ENCODE assay signal across 21 cellular contexts in the genomic region with DNA sequence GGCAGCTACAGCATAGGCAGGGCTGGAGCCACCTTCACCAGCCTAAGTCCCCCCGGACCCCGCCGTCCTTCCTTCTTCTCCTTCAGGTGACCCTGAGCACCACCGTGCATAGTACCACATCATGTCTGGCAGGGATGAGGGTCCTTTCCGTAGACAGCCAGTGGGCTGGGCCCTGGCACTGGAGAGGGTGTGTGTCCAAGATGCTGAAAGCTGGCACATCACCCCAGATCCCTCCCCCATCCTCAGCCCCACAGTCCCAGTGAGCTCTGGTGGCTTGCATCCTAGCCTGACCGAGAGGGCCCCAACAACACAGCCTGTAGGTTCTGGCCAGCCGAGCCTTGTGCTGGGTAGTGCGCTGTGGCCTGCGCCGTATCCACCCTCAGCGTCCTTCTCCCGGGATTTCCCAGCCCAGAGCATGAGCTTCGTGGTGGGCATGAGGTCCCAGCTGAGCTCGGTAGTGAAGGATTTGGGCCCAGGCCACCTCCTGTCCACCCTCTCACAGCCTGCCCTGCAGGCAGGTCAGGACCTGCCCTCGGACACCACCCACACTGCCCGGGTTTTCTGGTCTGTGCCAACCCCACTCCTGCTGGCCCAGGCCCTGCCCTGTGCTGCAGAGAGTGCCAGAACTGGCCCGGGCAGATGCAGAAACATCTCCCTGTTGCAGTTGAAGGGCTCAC.
DNase-seq lines count a peak whose midpoint lies in the region; ATAC-seq and TF ChIP-seq lines count a peak whose summit lies in the region.
"Had no signal": no experiment of that assay in that cellular context is flagged by ENCODE, and none has a peak within 500 bp of the region (broad histone marks: within the 10 kb centered on the region; RNA-seq: fewer than 3 reads in every experiment).

No MANE protein-coding gene starts in this region.

- ATAC-seq in natural killer cell treated with Interleukin-12 subunit alpha and Interleukin-12 subunit beta and Interleukin-15 and Interleukin-18, amount 100 ng/mL, for 72 hours, result no peak
- ATAC-seq in natural killer cell (no peak), aorta (ENCODE audit: low FRiP score) (no peak), HG02571 (IDR thresholded peaks at IDR 0.05; ENCODE audit: unreplicated experiment) (no peak)
- ATAC-seq: A549; activated CD8-positive, alpha-beta memory T cell treated with anti-CD3 and anti-CD28 coated beads, Interleukin-2, amount 10 ng/mL, durations not matched to agents 7 days and 5 days had no signal

- H3K9me3 ChIP-seq in trophoblast cell (ENCODE audit: insufficient read depth, low read depth, low read length), result no peaks in the 10 kb centered on the region
- H3K9me3 ChIP-seq in aorta (ENCODE audit: control insufficient read depth, low read length), result no peaks in the 10 kb centered on the region
- H3K9me3 ChIP-seq: A549, Peyer's patch, prostate gland, vagina had no signal

- H3K9ac ChIP-seq in trophoblast cell (ENCODE audit: low read length), result no peak overlapping the region

- peak overlapping the region; percentile 84 for H3K27ac ChIP-seq in layer of hippocampus (ENCODE audit: low read depth, low read length)
- no peak overlapping the region for H3K27ac ChIP-seq in trophoblast cell (ENCODE audit: low read depth, low read length)
- no peak overlapping the region for H3K27ac ChIP-seq in aorta (ENCODE audit: low read depth in 1 of 2, low read length in 2 of 2)
- H3K27ac ChIP-seq: A549, Peyer's patch, prostate gland, vagina had no signal

- no peak overlapping the region for H3K4ac ChIP-seq in trophoblast cell (ENCODE audit: low read depth, low read length)

- no peak for TF ChIP-seq CTCF in natural killer cell (IDR thresholded peaks at IDR 0.05)

- no peak overlapping the region for H2BK120ac ChIP-seq in trophoblast cell (ENCODE audit: insufficient read depth, low read length, poor library complexity)

- H2BK12ac ChIP-seq in trophoblast cell (ENCODE audit: low read length), result no peak overlapping the region

- H3K4me3 ChIP-seq in trophoblast cell (ENCODE audit: low read depth, low read length), result peak overlapping the region; percentile 18
- H3K4me3 ChIP-seq in aorta (ENCODE audit: low read length in 2 of 2), result no peak overlapping the region
- H3K4me3 ChIP-seq: A549, Peyer's patch, prostate gland, vagina had no signal

- H3K36me3 ChIP-seq in trophoblast cell (ENCODE audit: control insufficient read depth in 1 of 2, insufficient read depth in 2 of 2, low read length in 2 of 2) (no peaks in the 10 kb centered on the region), aorta (ENCODE audit: control insufficient read depth in 1 of 2, insufficient read depth in 2 of 2, low read length in 1 of 2) (no peaks in the 10 kb centered on the region)
- H3K36me3 ChIP-seq: Peyer's patch, prostate gland, vagina had no signal

- H3K4me2 ChIP-seq in trophoblast cell (ENCODE audit: low read length), result no peak overlapping the region
- H3K4me2 ChIP-seq: A549 had no signal

- H3K79me2 ChIP-seq in trophoblast cell (ENCODE audit: control insufficient read depth, insufficient read depth, low read length, poor library complexity), result no peaks in the 10 kb centered on the region

- H3K27me3 ChIP-seq in layer of hippocampus (ENCODE audit: control insufficient read depth, insufficient read depth, low read length), result no peaks in the 10 kb centered on the region
- H3K27me3 ChIP-seq in trophoblast cell (ENCODE audit: insufficient read depth, low read length), result no peaks in the 10 kb centered on the region
- H3K27me3 ChIP-seq in aorta (ENCODE audit: control insufficient read depth in 1 of 2, insufficient read depth in 2 of 2, low read length in 1 of 2), result no peaks in the 10 kb centered on the region
- H3K27me3 ChIP-seq: Peyer's patch, vagina had no signal

- intact Hi-C loops in natural killer cell (cut with micrococcal nuclease), result no loop called here
- intact Hi-C loops in aorta (cut with DNase I), result no loop called here

- no peak overlapping the region for H3K27ac Mint-ChIP-seq in natural killer cell treated with Interleukin-12 subunit alpha and Interleukin-12 subunit beta and Interleukin-15 and Interleukin-18, amount 100 ng/mL, for 72 hours
- H3K27ac Mint-ChIP-seq in natural killer cell, result no peak overlapping the region
- H3K27ac Mint-ChIP-seq: activated CD4-positive, alpha-beta T cell treated with anti-CD3 and anti-CD28 coated beads, Interleukin-2, amount 10 ng/mL, durations not matched to agents 7 days and 5 days; activated CD8-positive, alpha-beta memory T cell treated with anti-CD3 and anti-CD28 coated beads, Interleukin-2, amount 10 ng/mL, durations not matched to agents 7 days and 5 days; activated naive CD4-positive, alpha-beta T cell treated with anti-CD3 and anti-CD28 coated beads, Interleukin-2, amount 10 ng/mL, durations not matched to agents 7 days and 5 days; activated T-helper 1 cell treated with anti-CD3 and anti-CD28 coated beads, Interleukin-12 subunit alpha, Interleukin-12 subunit beta, Interleukin-2, Interleukin-4 antibody, amounts not matched to agents 30 ng/mL and 10 ng/mL and 1 ng/mL, durations not matched to agents 14 hours and 24 hours and 36 hours; nephron had no signal

- no peak overlapping the region for H3K14ac ChIP-seq in trophoblast cell (ENCODE audit: low read length)

- no peak overlapping the region for H2BK5ac ChIP-seq in trophoblast cell (ENCODE audit: low read depth, low read length, poor library complexity)

- no peak overlapping the region for H4K91ac ChIP-seq in trophoblast cell (ENCODE audit: low read depth, low read length)

- no peak overlapping the region for H4K12ac ChIP-seq in trophoblast cell (ENCODE audit: low read depth, low read length)

- H3K36me3 Mint-ChIP-seq in natural killer cell treated with Interleukin-12 subunit alpha and Interleukin-12 subunit beta and Interleukin-15 and Interleukin-18, amount 100 ng/mL, for 72 hours, result no peaks in the 10 kb centered on the region
- H3K36me3 Mint-ChIP-seq in natural killer cell, result no peaks in the 10 kb centered on the region
- H3K36me3 Mint-ChIP-seq: activated CD8-positive, alpha-beta memory T cell treated with anti-CD3 and anti-CD28 coated beads, Interleukin-2, amount 10 ng/mL, durations not matched to agents 7 days and 5 days; activated naive CD4-positive, alpha-beta T cell treated with anti-CD3 and anti-CD28 coated beads, Interleukin-2, amount 10 ng/mL, durations not matched to agents 7 days and 5 days had no signal

- H3K4me1 Mint-ChIP-seq in natural killer cell treated with Interleukin-12 subunit alpha and Interleukin-12 subunit beta and Interleukin-15 and Interleukin-18, amount 100 ng/mL, for 72 hours (ENCODE audit: low read depth in 2 of 2), result no peaks in the 10 kb centered on the region
- H3K4me1 Mint-ChIP-seq in natural killer cell, result no peaks in the 10 kb centered on the region
- H3K4me1 Mint-ChIP-seq: activated CD4-positive, alpha-beta T cell treated with anti-CD3 and anti-CD28 coated beads, Interleukin-2, amount 10 ng/mL, durations not matched to agents 7 days and 5 days; activated CD8-positive, alpha-beta memory T cell treated with anti-CD3 and anti-CD28 coated beads, Interleukin-2, amount 10 ng/mL, durations not matched to agents 7 days and 5 days; activated naive CD4-positive, alpha-beta T cell treated with anti-CD3 and anti-CD28 coated beads, Interleukin-2, amount 10 ng/mL, durations not matched to agents 7 days and 5 days; nephron had no signal

- no peaks in the 10 kb centered on the region for H3K27me3 Mint-ChIP-seq in natural killer cell treated with Interleukin-12 subunit alpha and Interleukin-12 subunit beta and Interleukin-15 and Interleukin-18, amount 100 ng/mL, for 72 hours
- no peaks in the 10 kb centered on the region for H3K27me3 Mint-ChIP-seq in natural killer cell (ENCODE audit: low read depth in 2 of 2)
- H3K27me3 Mint-ChIP-seq: activated CD4-positive, alpha-beta T cell treated with anti-CD3 and anti-CD28 coated beads, Interleukin-2, amount 10 ng/mL, durations not matched to agents 7 days and 5 days; activated CD8-positive, alpha-beta memory T cell treated with anti-CD3 and anti-CD28 coated beads, Interleukin-2, amount 10 ng/mL, durations not matched to agents 7 days and 5 days; activated naive CD4-positive, alpha-beta T cell treated with anti-CD3 and anti-CD28 coated beads, Interleukin-2, amount 10 ng/mL, durations not matched to agents 7 days and 5 days had no signal

- H3K79me1 ChIP-seq in trophoblast cell (ENCODE audit: low read length), result no peaks in the 10 kb centered on the region

- H3K23ac ChIP-seq in trophoblast cell (ENCODE audit: low read length), result no peak overlapping the region

- peak; percentile 53 for DNase-seq in natural killer cell treated with Interleukin-12 subunit alpha and Interleukin-12 subunit beta and Interleukin-15 and Interleukin-18, amount 100 ng/mL, for 72 hours (ENCODE audit: low spot score)
- DNase-seq in natural killer cell (no peak), trophoblast cell (no peak), aorta (peak; percentile 23 to 62), NCI-H2171 treated with DMSO at 0.1 percent for 48 hours (lab: John Stamatoyannopoulos, UW) (no peak), NCI-H345 treated with DMSO at 0.1 percent for 48 hours (lab: John Stamatoyannopoulos, UW; ENCODE audit: unreplicated experiment) (no peak)
- DNase-seq: activated CD4-positive, alpha-beta T cell treated with anti-CD3 and anti-CD28 coated beads, Interleukin-2, amount 10 ng/mL, durations not matched to agents 7 days and 5 days; activated CD8-positive, alpha-beta memory T cell treated with anti-CD3 and anti-CD28 coated beads, Interleukin-2, amount 10 ng/mL, durations not matched to agents 7 days and 5 days; activated naive CD4-positive, alpha-beta T cell treated with anti-CD3 and anti-CD28 coated beads, Interleukin-2, amount 10 ng/mL, durations not matched to agents 7 days and 5 days; effector CD4-positive, alpha-beta T cell; KBM-7; MM.1S; NCI-H1417 treated with DMSO at 0.1 percent for 48 hours had no signal

- no peak overlapping the region for H4K8ac ChIP-seq in trophoblast cell (ENCODE audit: low read depth, low read length)

- no peaks in the 10 kb centered on the region for H3K9me3 Mint-ChIP-seq in natural killer cell treated with Interleukin-12 subunit alpha and Interleukin-12 subunit beta and Interleukin-15 and Interleukin-18, amount 100 ng/mL, for 72 hours
- no peaks in the 10 kb centered on the region for H3K9me3 Mint-ChIP-seq in natural killer cell
- H3K9me3 Mint-ChIP-seq: activated CD4-positive, alpha-beta T cell treated with anti-CD3 and anti-CD28 coated beads, Interleukin-2, amount 10 ng/mL, durations not matched to agents 7 days and 5 days; activated naive CD4-positive, alpha-beta T cell treated with anti-CD3 and anti-CD28 coated beads, Interleukin-2, amount 10 ng/mL, durations not matched to agents 7 days and 5 days; activated T-helper 1 cell treated with anti-CD3 and anti-CD28 coated beads, Interleukin-12 subunit alpha, Interleukin-12 subunit beta, Interleukin-2, Interleukin-4 antibody, amounts not matched to agents 30 ng/mL and 10 ng/mL and 1 ng/mL, durations not matched to agents 14 hours and 24 hours and 36 hours; nephron had no signal

- no peak overlapping the region for H3K18ac ChIP-seq in trophoblast cell (ENCODE audit: low read length)

- H3K4me1 ChIP-seq in trophoblast cell (ENCODE audit: control insufficient read depth in 1 of 2, insufficient read depth in 2 of 2, low read length in 2 of 2), result no peaks in the 10 kb centered on the region
- H3K4me1 ChIP-seq in aorta (ENCODE audit: control insufficient read depth in 1 of 2, insufficient read depth in 2 of 2, low read length in 2 of 2), result no peaks in the 10 kb centered on the region
- H3K4me1 ChIP-seq: A549, Peyer's patch, prostate gland, vagina had no signal

- H3K4me3 Mint-ChIP-seq in natural killer cell treated with Interleukin-12 subunit alpha and Interleukin-12 subunit beta and Interleukin-15 and Interleukin-18, amount 100 ng/mL, for 72 hours, result no peak overlapping the region
- H3K4me3 Mint-ChIP-seq in natural killer cell, result no peak overlapping the region
- H3K4me3 Mint-ChIP-seq: activated CD4-positive, alpha-beta T cell treated with anti-CD3 and anti-CD28 coated beads, Interleukin-2, amount 10 ng/mL, durations not matched to agents 7 days and 5 days; activated CD8-positive, alpha-beta memory T cell treated with anti-CD3 and anti-CD28 coated beads, Interleukin-2, amount 10 ng/mL, durations not matched to agents 7 days and 5 days; activated naive CD4-positive, alpha-beta T cell treated with anti-CD3 and anti-CD28 coated beads, Interleukin-2, amount 10 ng/mL, durations not matched to agents 7 days and 5 days; activated T-helper 1 cell treated with anti-CD3 and anti-CD28 coated beads, Interleukin-12 subunit alpha, Interleukin-12 subunit beta, Interleukin-2, Interleukin-4 antibody, amounts not matched to agents 30 ng/mL and 10 ng/mL and 1 ng/mL, durations not matched to agents 14 hours and 24 hours and 36 hours; nephron had no signal

- no CpG with 5 or more reads among the region's 17 CpGs for WGBS in trophoblast cell (ENCODE audit: extremely low coverage, insufficient coverage, insufficient read length)
- 65 to 70% methylated on average over 17 of the region's 17 CpGs for WGBS in aorta, 2 donors

- H2AFZ ChIP-seq in trophoblast cell (ENCODE audit: insufficient read depth, low read length, poor library complexity), result no peak overlapping the region

- H2AK5ac ChIP-seq in trophoblast cell (ENCODE audit: low read length), result no peak overlapping the region

Comparison
In these comparisons a context has a peak if more than half of its experiments do, and no peak if none do; other contexts are left out.
1. DNase-seq: peak in natural killer cell treated with Interleukin-12 subunit alpha and Interleukin-12 subunit beta and Interleukin-15 and Interleukin-18, amount 100 ng/mL, for 72 hours (single experiment) and aorta (2 of 2); none in natural killer cell (single experiment), trophoblast cell (0 of 2), NCI-H2171 treated with DMSO at 0.1 percent for 48 hours (single experiment) and NCI-H345 treated with DMSO at 0.1 percent for 48 hours (single experiment).